9 cellular contexts compared by ENCODE assay signal in the genomic region with DNA sequence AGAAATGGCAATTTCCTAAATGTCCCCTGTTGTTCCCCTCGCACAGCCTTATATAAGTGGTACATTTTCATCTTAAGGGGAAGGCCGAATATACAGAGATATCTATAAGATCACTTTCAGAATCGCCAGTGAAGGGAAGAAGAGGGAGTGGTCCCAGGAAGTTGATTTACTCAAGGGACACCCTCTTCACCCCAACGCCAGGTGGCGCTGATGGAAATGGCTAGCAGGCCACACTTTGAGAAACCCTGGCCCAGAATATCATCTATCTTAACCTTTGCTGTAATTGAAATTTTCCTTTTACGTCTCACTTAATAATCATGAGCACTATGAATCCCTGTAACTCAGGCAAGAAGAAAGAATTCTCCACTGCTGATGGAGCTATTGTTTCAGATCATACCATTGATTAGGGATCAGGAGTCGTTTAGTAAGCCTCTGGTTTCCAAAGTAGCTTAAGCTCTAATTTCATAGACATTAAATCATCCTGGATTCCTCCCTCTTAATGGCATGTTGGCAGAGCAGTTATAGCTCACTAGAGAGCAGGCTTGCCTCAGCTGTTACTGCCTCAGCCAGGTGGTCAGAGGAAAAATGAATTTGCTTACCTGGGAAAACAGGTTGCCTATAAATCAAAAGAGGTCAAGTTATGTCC.
DNase-seq lines count a peak whose midpoint lies in the region; ATAC-seq and TF ChIP-seq lines count a peak whose summit lies in the region.
"Had no signal": no experiment of that assay in that cellular context is flagged by ENCODE, and none has a peak within 500 bp of the region (broad histone marks: within the 10 kb centered on the region; RNA-seq: fewer than 3 reads in every experiment).

No MANE protein-coding gene starts in this region.

- no peak overlapping the region for H3K27ac Mint-ChIP-seq in activated CD4-positive, alpha-beta memory T cell treated with anti-CD3 and anti-CD28 coated beads for 36 hours
- no peak overlapping the region for H3K27ac Mint-ChIP-seq in activated CD4-positive, alpha-beta memory T cell treated with anti-CD3 and anti-CD28 coated beads, Interleukin-2, amount 10 ng/mL, durations not matched to agents 7 days and 5 days
- H3K27ac Mint-ChIP-seq in natural killer cell treated with Interleukin-12 subunit alpha and Interleukin-12 subunit beta and Interleukin-15 and Interleukin-18, amount 100 ng/mL, for 72 hours = no peak overlapping the region

- H3K4me3 Mint-ChIP-seq in activated CD4-positive, alpha-beta memory T cell treated with anti-CD3 and anti-CD28 coated beads for 36 hours = no peak overlapping the region
- no peak overlapping the region for H3K4me3 Mint-ChIP-seq in activated CD4-positive, alpha-beta memory T cell treated with anti-CD3 and anti-CD28 coated beads, Interleukin-2, amount 10 ng/mL, durations not matched to agents 7 days and 5 days
- H3K4me3 Mint-ChIP-seq in natural killer cell treated with Interleukin-12 subunit alpha and Interleukin-12 subunit beta and Interleukin-15 and Interleukin-18, amount 100 ng/mL, for 72 hours = no peak overlapping the region
- H3K4me3 Mint-ChIP-seq: central memory CD8-positive, alpha-beta T cell had no signal

- intact Hi-C loops in activated CD4-positive, alpha-beta memory T cell treated with anti-CD3 and anti-CD28 coated beads for 36 hours (cut with micrococcal nuclease) = no loop called here
- intact Hi-C loops in left colon (cut with DNase I, micrococcal nuclease) = no loop called here

- H3K4me1 ChIP-seq in HAP-1 = no peaks in the 10 kb centered on the region

- no peaks in the 10 kb centered on the region for H3K27me3 Mint-ChIP-seq in activated CD4-positive, alpha-beta memory T cell treated with anti-CD3 and anti-CD28 coated beads for 36 hours
- no peaks in the 10 kb centered on the region for H3K27me3 Mint-ChIP-seq in activated CD4-positive, alpha-beta memory T cell treated with anti-CD3 and anti-CD28 coated beads, Interleukin-2, amount 10 ng/mL, durations not matched to agents 7 days and 5 days
- H3K27me3 Mint-ChIP-seq in natural killer cell treated with Interleukin-12 subunit alpha and Interleukin-12 subunit beta and Interleukin-15 and Interleukin-18, amount 100 ng/mL, for 72 hours = no peaks in the 10 kb centered on the region
- H3K27me3 Mint-ChIP-seq: central memory CD8-positive, alpha-beta T cell had no signal

- CTCF ChIA-PET in activated CD4-positive, alpha-beta memory T cell treated with anti-CD3 and anti-CD28 coated beads for 36 hours (lab: Charles Lee) = interaction anchor here (0.7 kb wide), 1 partner anchor 226 kb away, joined by 3 read pairs; no protein-coding TSS in a partner anchor
- CTCF ChIA-PET in activated CD4-positive, alpha-beta memory T cell treated with anti-CD3 and anti-CD28 coated beads, Interleukin-2, amount 10 ng/mL, durations not matched to agents 7 days and 5 days (lab: Charles Lee) = interaction anchor here (1.2 kb wide), 1 partner anchor 227 kb away, joined by 3 read pairs; no protein-coding TSS in a partner anchor

- peak; percentile 78 for ATAC-seq in left colon
- no peak for ATAC-seq in natural killer cell treated with Interleukin-12 subunit alpha and Interleukin-12 subunit beta and Interleukin-15 and Interleukin-18, amount 100 ng/mL, for 72 hours

- H3K36me3 ChIP-seq in HAP-1 (replicated peaks) = no peaks in the 10 kb centered on the region

- peak; percentile 71 for TF ChIP-seq CTCF in WI38 (IDR thresholded peaks at IDR 0.05; ENCODE audit: low read depth, low read length)

- peaks cover 8% of the 10 kb centered on the region for H3K9me3 Mint-ChIP-seq in activated CD4-positive, alpha-beta memory T cell treated with anti-CD3 and anti-CD28 coated beads for 36 hours
- H3K9me3 Mint-ChIP-seq in activated CD4-positive, alpha-beta memory T cell treated with anti-CD3 and anti-CD28 coated beads, Interleukin-2, amount 10 ng/mL, durations not matched to agents 7 days and 5 days = no peaks in the 10 kb centered on the region
- H3K9me3 Mint-ChIP-seq in natural killer cell treated with Interleukin-12 subunit alpha and Interleukin-12 subunit beta and Interleukin-15 and Interleukin-18, amount 100 ng/mL, for 72 hours = peaks cover 8% of the 10 kb centered on the region

- H3K27me3 ChIP-seq in HAP-1 (ENCODE audit: low read depth) = no peaks in the 10 kb centered on the region

- no peak overlapping the region for H3K4me3 ChIP-seq in HAP-1
- H3K4me3 ChIP-seq in WI38 (ENCODE audit: low read depth, low read length) = peak overlapping the region; percentile 17; the same call in 1 of the 2 replicates

- H3K9me3 ChIP-seq in HAP-1 = no peaks in the 10 kb centered on the region

- no peaks in the 10 kb centered on the region for H3K36me3 Mint-ChIP-seq in activated CD4-positive, alpha-beta memory T cell treated with anti-CD3 and anti-CD28 coated beads for 36 hours
- no peaks in the 10 kb centered on the region for H3K36me3 Mint-ChIP-seq in activated CD4-positive, alpha-beta memory T cell treated with anti-CD3 and anti-CD28 coated beads, Interleukin-2, amount 10 ng/mL, durations not matched to agents 7 days and 5 days (ENCODE audit: low read depth)
- no peaks in the 10 kb centered on the region for H3K36me3 Mint-ChIP-seq in natural killer cell treated with Interleukin-12 subunit alpha and Interleukin-12 subunit beta and Interleukin-15 and Interleukin-18, amount 100 ng/mL, for 72 hours

- POLR2A ChIA-PET in activated CD4-positive, alpha-beta memory T cell treated with anti-CD3 and anti-CD28 coated beads for 36 hours (lab: Charles Lee) = no interaction called here
- POLR2A ChIA-PET in activated CD4-positive, alpha-beta memory T cell treated with anti-CD3 and anti-CD28 coated beads, Interleukin-2, amount 10 ng/mL, durations not matched to agents 7 days and 5 days (lab: Charles Lee) = no interaction called here

- in situ Hi-C loops in HAP-1 (cut with MboI; ENCODE audit: low sequenced_read_pairs) = no loop called here

- no peaks in the 10 kb centered on the region for H3K4me1 Mint-ChIP-seq in activated CD4-positive, alpha-beta memory T cell treated with anti-CD3 and anti-CD28 coated beads for 36 hours (ENCODE audit: low read depth)
- no peaks in the 10 kb centered on the region for H3K4me1 Mint-ChIP-seq in activated CD4-positive, alpha-beta memory T cell treated with anti-CD3 and anti-CD28 coated beads, Interleukin-2, amount 10 ng/mL, durations not matched to agents 7 days and 5 days
- H3K4me1 Mint-ChIP-seq in natural killer cell treated with Interleukin-12 subunit alpha and Interleukin-12 subunit beta and Interleukin-15 and Interleukin-18, amount 100 ng/mL, for 72 hours (ENCODE audit: low read depth in 2 of 2) = no peaks in the 10 kb centered on the region
- H3K4me1 Mint-ChIP-seq: central memory CD8-positive, alpha-beta T cell had no signal

- DNase-seq in activated CD4-positive, alpha-beta memory T cell treated with anti-CD3 and anti-CD28 coated beads for 36 hours = peak; percentile 30
- DNase-seq in activated CD4-positive, alpha-beta memory T cell treated with anti-CD3 and anti-CD28 coated beads, Interleukin-2, amount 10 ng/mL, durations not matched to agents 7 days and 5 days = no peak
- peak; percentile 64 to 82 for DNase-seq in HAP-1 (ENCODE audit: low spot score in 2 of 2)
- peak; percentile 55 for DNase-seq in NCI-H1092 (lab: John Stamatoyannopoulos, UW)
- peak; percentile 27 to 76 for DNase-seq in left colon
- DNase-seq in natural killer cell treated with Interleukin-12 subunit alpha and Interleukin-12 subunit beta and Interleukin-15 and Interleukin-18, amount 100 ng/mL, for 72 hours (ENCODE audit: low spot score) = no peak
- DNase-seq in effector CD8-positive, alpha-beta T cell (lab: John Stamatoyannopoulos, UW) = no peak

Comparison
In these comparisons a context has a peak if more than half of its experiments do, and no peak if none do; other contexts are left out.
1. DNase-seq: peak in activated CD4-positive, alpha-beta memory T cell treated with anti-CD3 and anti-CD28 coated beads for 36 hours (single experiment), HAP-1 (2 of 2), NCI-H1092 (single experiment) and left colon (2 of 2); none in activated CD4-positive, alpha-beta memory T cell treated with anti-CD3 and anti-CD28 coated beads, Interleukin-2, amount 10 ng/mL, durations not matched to agents 7 days and 5 days (single experiment), natural killer cell treated with Interleukin-12 subunit alpha and Interleukin-12 subunit beta and Interleukin-15 and Interleukin-18, amount 100 ng/mL, for 72 hours (single experiment) and effector CD8-positive, alpha-beta T cell (single experiment).